In genomic region chr14:102545461-102546265, GRCh38 we compare ENCODE assay signal across 10 cellular contexts. TPM values are rescaled to one million over a fixed set of nuclear protein-coding genes. Genes with fewer than 3 reads are reported as not detected.
DNase-seq lines count a peak whose midpoint lies in the region; ATAC-seq lines count a peak whose summit lies in the region.
"Had no signal": no experiment of that assay in that cellular context is flagged by ENCODE, and none has a peak within 500 bp of the region (broad histone marks: within the 10 kb centered on the region; RNA-seq: fewer than 3 reads in every experiment).

No MANE protein-coding gene starts in this region.

- H3K4me3 ChIP-seq in BLaER1 treated with 17β-estradiol and CSF1 and Interleukin-3, amounts not matched to agents 10 nM and 100 nM, result no peak overlapping the region; a peak in 2 of 20 replicates
- H3K4me3 ChIP-seq in HUES48 (ENCODE audit: low read depth, low read length) (peak overlapping the region; percentile 41; the same call in 1 of the 2 replicates), mesenchymal stem cell (ENCODE audit: insufficient read depth in 1 of 2, low read depth in 1 of 2, low read length in 2 of 2) (no peak overlapping the region)

- H2BK15ac ChIP-seq in mesenchymal stem cell (ENCODE audit: low read depth, poor library complexity, severe bottlenecking), result peak overlapping the region; percentile 40

- peak overlapping the region in 1 of 2 experiments; percentile 77 for H2BK12ac ChIP-seq in mesenchymal stem cell (ENCODE audit: low read length in 2 of 2)

- no peak overlapping the region for H2AFZ ChIP-seq in mesenchymal stem cell (ENCODE audit: low read depth, low read length)

- H3K9me3 ChIP-seq in BLaER1 treated with 17β-estradiol and CSF1 and Interleukin-3, amounts not matched to agents 10 nM and 100 nM (replicated peaks in 1 of 11), result no peaks in the 10 kb centered on the region; a peak in 1 of 22 replicates
- H3K9me3 ChIP-seq in HUES48 (ENCODE audit: control insufficient read depth, insufficient read depth, low read length), result no peaks in the 10 kb centered on the region
- H3K9me3 ChIP-seq in mesenchymal stem cell (ENCODE audit: control insufficient read depth, low read length), result no peaks in the 10 kb centered on the region
- H3K9me3 ChIP-seq: upper lobe of right lung had no signal

- H3K18ac ChIP-seq in mesenchymal stem cell (ENCODE audit: low read depth in 1 of 2, low read length in 2 of 2), result peak overlapping the region in 1 of 2 experiments; percentile 68

- peak overlapping the region; percentile 70 for H4K8ac ChIP-seq in mesenchymal stem cell (ENCODE audit: low read length)

- peak overlapping the region; percentile 62 to 86 (median 77) for H3K4me2 ChIP-seq in BLaER1 treated with 17β-estradiol and CSF1 and Interleukin-3, amounts not matched to agents 10 nM and 100 nM
- H3K4me2 ChIP-seq in mesenchymal stem cell (ENCODE audit: low read length, poor library complexity, severe bottlenecking), result no peak overlapping the region

- H3K36me3 ChIP-seq in BLaER1 treated with 17β-estradiol and CSF1 and Interleukin-3, amounts not matched to agents 10 nM and 100 nM, result no peaks in the 10 kb centered on the region
- no peaks in the 10 kb centered on the region for H3K36me3 ChIP-seq in HUES48 (ENCODE audit: control insufficient read depth, insufficient read depth, low read length)
- no peaks in the 10 kb centered on the region for H3K36me3 ChIP-seq in mesenchymal stem cell (ENCODE audit: control insufficient read depth in 1 of 2, insufficient read depth in 2 of 2, low read depth in 1 of 2, low read length in 2 of 2)
- H3K36me3 ChIP-seq: upper lobe of right lung had no signal

- peak overlapping the region in 7 of 11 experiments; percentile 13 to 69 (median 57); a peak in 11 of 22 replicates for H3K27ac ChIP-seq in BLaER1 treated with 17β-estradiol and CSF1 and Interleukin-3, amounts not matched to agents 10 nM and 100 nM
- H3K27ac ChIP-seq in HUES48 (ENCODE audit: low read depth, low read length), result peak overlapping the region; percentile 84
- H3K27ac ChIP-seq in mesenchymal stem cell (ENCODE audit: low read length, poor library complexity, severe bottlenecking), result no peak overlapping the region
- H3K27ac ChIP-seq: upper lobe of right lung had no signal

- 48% methylated on average over 28 of the region's 29 CpGs for WGBS in mesenchymal stem cell

- H2BK120ac ChIP-seq in mesenchymal stem cell (ENCODE audit: low read depth, low read length), result no peak overlapping the region

- peak overlapping the region in 9 of 11 experiments; percentile 1 to 65 (median 46); a peak in 12 of 22 replicates for H3K9ac ChIP-seq in BLaER1 treated with 17β-estradiol and CSF1 and Interleukin-3, amounts not matched to agents 10 nM and 100 nM
- peak overlapping the region; percentile 58; the same call in 1 of the 2 replicates for H3K9ac ChIP-seq in HUES48 (ENCODE audit: low read depth, low read length)
- H3K9ac ChIP-seq in mesenchymal stem cell (ENCODE audit: low read length), result no peak overlapping the region

- peak; percentile 49 for DNase-seq in cerebellar cortex (ENCODE audit: low spot score)
- DNase-seq in mesenchymal stem cell, result peak; percentile 33
- DNase-seq in NOMO-1 treated with dmso at 0.1 percent for 144 hours (lab: John Stamatoyannopoulos, UW; ENCODE audit: unreplicated experiment), result no peak
- no peak for DNase-seq in NCI-H2196 (lab: John Stamatoyannopoulos, UW; ENCODE audit: unreplicated experiment)
- DNase-seq: NCI-H1105, upper lobe of right lung had no signal

- peaks cover 35 to 99% (median 93%) of the 10 kb centered on the region in 10 experiments for H3K4me1 ChIP-seq in BLaER1 treated with 17β-estradiol and CSF1 and Interleukin-3, amounts not matched to agents 10 nM and 100 nM
- H3K4me1 ChIP-seq in HUES48 (ENCODE audit: control insufficient read depth, insufficient read depth, low read length), result peaks cover 18% of the 10 kb centered on the region
- peaks cover 19% of the 10 kb centered on the region for H3K4me1 ChIP-seq in mesenchymal stem cell (ENCODE audit: control insufficient read depth, insufficient read depth, low read depth, low read length)

- no peak overlapping the region for H2BK5ac ChIP-seq in mesenchymal stem cell (ENCODE audit: low read depth, low read length, poor library complexity, severe bottlenecking)

- H4K91ac ChIP-seq in mesenchymal stem cell (ENCODE audit: low read length), result peak overlapping the region; percentile 28

- ATAC-seq in HG02870 (IDR thresholded peaks at IDR 0.05; ENCODE audit: unreplicated experiment) (no peak), HG03432 (IDR thresholded peaks at IDR 0.05; ENCODE audit: unreplicated experiment) (no peak)

- H3K14ac ChIP-seq in mesenchymal stem cell (ENCODE audit: low read length in 2 of 2), result peak overlapping the region in 1 of 2 experiments; percentile 71

- H3K23ac ChIP-seq in mesenchymal stem cell (ENCODE audit: low read length in 2 of 2), result no peak overlapping the region

- peak overlapping the region in 1 of 2 experiments; percentile 76 for H3K4ac ChIP-seq in mesenchymal stem cell (ENCODE audit: low read depth in 1 of 2, low read length in 2 of 2)

- H3K27me3 ChIP-seq in BLaER1 treated with 17β-estradiol and CSF1 and Interleukin-3, amounts not matched to agents 10 nM and 100 nM, result peaks cover 17 to 32% (median 20%) of the 10 kb centered on the region in 11 experiments
- H3K27me3 ChIP-seq in HUES48 (ENCODE audit: control insufficient read depth, insufficient read depth, low read length) (peaks cover 8% of the 10 kb centered on the region; the same call in 1 of the 2 replicates), mesenchymal stem cell (ENCODE audit: control insufficient read depth in 1 of 2, insufficient read depth in 1 of 2, low read length in 2 of 2) (peaks cover 31 to 49% of the 10 kb centered on the region in 2 experiments)

- H3K79me1 ChIP-seq in mesenchymal stem cell (replicated peaks; ENCODE audit: low read length, poor library complexity, severe bottlenecking), result no peaks in the 10 kb centered on the region

- no peaks in the 10 kb centered on the region for H4K20me1 ChIP-seq in BLaER1 treated with 17β-estradiol and CSF1 and Interleukin-3, amounts not matched to agents 10 nM and 100 nM

- no peak overlapping the region for H2AK5ac ChIP-seq in mesenchymal stem cell (ENCODE audit: low read length, severe bottlenecking)

RNA-seq across cellular contexts. Expression of gene ANKRD9, which starts 36.1 kb away (rescaled TPM):
- polyA plus RNA-seq in mesenchymal stem cell (2013, experiment 1 of 2), result 10.3 TPM
- polyA plus RNA-seq in mesenchymal stem cell (2013, experiment 2 of 2), result 10.2 TPM

RNA-seq across cellular contexts. Expression of gene RCOR1, which starts 46.8 kb away (rescaled TPM):
- 13.8 TPM for polyA plus RNA-seq in mesenchymal stem cell (2013, experiment 1 of 2)
- polyA plus RNA-seq in mesenchymal stem cell (2013, experiment 2 of 2), result 13.5 TPM

Comparison
In these comparisons a context has a peak if more than half of its experiments do, and no peak if none do; other contexts are left out.
1. DNase-seq: peak in cerebellar cortex (single experiment) and mesenchymal stem cell (single experiment); none in NOMO-1 treated with dmso at 0.1 percent for 144 hours (single experiment) and NCI-H2196 (single experiment).